8 cellular contexts compared by ENCODE assay signal in the genomic region with DNA sequence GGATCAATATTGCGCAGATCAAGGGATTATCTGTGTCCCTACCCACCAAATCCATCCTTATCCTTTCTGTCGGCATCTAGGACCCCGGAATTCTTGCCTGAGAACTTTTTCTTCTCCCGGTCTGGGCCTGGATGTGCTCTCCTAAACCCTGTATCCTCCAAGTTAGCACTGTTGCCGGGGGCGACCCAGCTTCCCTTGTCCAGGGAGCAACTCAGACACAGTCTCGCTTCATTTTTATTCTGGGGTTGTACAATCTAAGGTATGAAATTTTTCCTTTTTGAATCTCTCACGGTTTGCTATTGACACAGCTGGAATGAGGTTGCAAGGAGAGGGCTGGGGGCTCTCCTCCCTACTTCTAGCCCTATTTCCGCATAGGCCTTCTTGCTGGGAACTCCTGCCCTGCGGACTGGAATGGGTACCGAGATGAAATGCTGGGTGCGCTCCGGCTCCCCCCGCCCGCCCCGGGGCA. TPM values are rescaled to one million over a fixed set of nuclear protein-coding genes. Genes with fewer than 3 reads are reported as not detected.
DNase-seq lines count a peak whose midpoint lies in the region; ATAC-seq and TF ChIP-seq lines count a peak whose summit lies in the region.

No MANE protein-coding gene starts in this region.

- intact Hi-C loops in adrenal gland (cut with DNase I): loop anchor here in 1 of 2 donors (5.0 kb wide), 1 partner anchor 52 kb away; no protein-coding TSS in a partner anchor
- intact Hi-C loops in left lung (cut with DNase I): no loop called here
- intact Hi-C loops in thyroid gland (cut with DNase I): loop anchor here (10.0 kb wide), 1 partner anchor 54 kb away; the partner anchor contains the start of gene TEP1

- H3K9me3 ChIP-seq in BE2C (no peaks in the 10 kb centered on the region), adrenal gland (replicated peaks in 1 of 3) (no peaks in the 10 kb centered on the region), left lung (no peaks in the 10 kb centered on the region), thyroid gland (no peaks in the 10 kb centered on the region)

- TF ChIP-seq POLR2A in adrenal gland (IDR thresholded peaks at IDR 0.05) (no peak), thyroid gland (IDR thresholded peaks at IDR 0.05) (no peak)

- TF ChIP-seq CTCF in BE2C (IDR thresholded peaks at IDR 0.05; ENCODE audit: low read depth, low read length) (no peak), adrenal gland (IDR thresholded peaks at IDR 0.05) (no peak), left lung (IDR thresholded peaks at IDR 0.05) (no peak), thyroid gland (IDR thresholded peaks at IDR 0.05) (no peak)

- 29 to 47% (median 36%) methylated on average over 11 to 16 of the region's 16 CpGs for WGBS in adrenal gland, 4 donors
- 33 to 56% methylated on average over 9 to 15 of the region's 16 CpGs for WGBS in thyroid gland, 2 donors

- H3K4me1 ChIP-seq in BE2C (no peaks in the 10 kb centered on the region), adrenal gland (replicated peaks in 1 of 2) (peaks cover 8 to 15% of the 10 kb centered on the region in 2 donors), left lung (peaks cover 0 to 37% of the 10 kb centered on the region in 2 donors), thyroid gland (peaks cover 10 to 13% of the 10 kb centered on the region in 2 donors)

- H3K27ac ChIP-seq in adrenal gland: peak overlapping the region in 4 of 5 donors; percentile 86 to 93 (median 86)
- H3K27ac ChIP-seq in left lung: peak overlapping the region; percentile 83 to 92
- peak overlapping the region; percentile 84 to 96 (median 86) for H3K27ac ChIP-seq in thyroid gland

- H3K4me3 ChIP-seq in BE2C (ENCODE audit: low read depth, low read length) (peak overlapping the region; percentile 99), H7 (ENCODE audit: insufficient read depth, low read depth, low read length) (peak overlapping the region; percentile 94), adrenal gland (peak overlapping the region in 2 of 4 donors; percentile 75 to 77), left lung (peak overlapping the region; percentile 61 to 76), thyroid gland (replicated peaks in 1 of 3) (peak overlapping the region in 2 of 3 donors; percentile 80 to 86)

- H3K27me3 ChIP-seq in BE2C (no peaks in the 10 kb centered on the region), H7 (ENCODE audit: control insufficient read depth, insufficient read depth, low read length) (no peaks in the 10 kb centered on the region), adrenal gland (no peaks in the 10 kb centered on the region), left lung (no peaks in the 10 kb centered on the region), thyroid gland (no peaks in the 10 kb centered on the region)

- DNase-seq in BE2C (peak; percentile 39), H7 (no peak), adrenal gland (peak in 2 of 7 donors; percentile 4 to 56), left lung (peak in 1 of 2 donors; percentile 85), thyroid gland (peak in 1 of 2 donors; percentile 20)

- ATAC-seq in left lung (peak; percentile 1), GM21576 (IDR thresholded peaks at IDR 0.05; ENCODE audit: unreplicated experiment) (no peak), HG03108 (IDR thresholded peaks at IDR 0.05; ENCODE audit: unreplicated experiment) (no peak), GM19395 (IDR thresholded peaks at IDR 0.05; ENCODE audit: unreplicated experiment) (no peak)

- H3K36me3 ChIP-seq in BE2C (peaks cover 22% of the 10 kb centered on the region), H7 (replicated peaks; ENCODE audit: control insufficient read depth, insufficient read depth, low read length) (peaks cover 8% of the 10 kb centered on the region), adrenal gland (replicated peaks in 1 of 2) (peaks cover 0 to 14% of the 10 kb centered on the region in 2 donors), left lung (peaks cover 0 to 21% of the 10 kb centered on the region in 2 donors), thyroid gland (peaks cover 0 to 2% of the 10 kb centered on the region in 2 donors)

RNA-seq across cellular contexts. Expression of gene PNP, which starts 0.4 kb away (rescaled TPM):
- 161 TPM for polyA plus RNA-seq in BE2C (2012; ENCODE audit: insufficient read depth, insufficient read length, low read depth)
- total RNA-seq in H7 (2014; rRNA removed; shearing (Covaris generic)): 244 and 255 TPM in 2 replicates
- total RNA-seq in adrenal gland (10 to 100 TPM in 6 of 8 donors, 1 to 10 TPM in 2; 5.4 to 57.5 (median 17.0) TPM), left lung (10 to 100 TPM; 37.6 to 84.8 TPM), thyroid gland (10 to 100 TPM; 13.9 to 29.3 (median 18.7) TPM)
- 100 to 1,000 TPM in 1 of 3 donors, 10 to 100 TPM in 2; 14.3 to 101 (median 25.6) TPM for polyA plus RNA-seq in adrenal gland

RNA-seq across cellular contexts. Expression of gene PIP4P1, which starts 7.6 kb away (rescaled TPM):
- 69.3 TPM for polyA plus RNA-seq in BE2C (2012; ENCODE audit: insufficient read depth, insufficient read length, low read depth)
- 33.6 and 36.1 TPM in 2 replicates for total RNA-seq in H7 (2014; rRNA removed; shearing (Covaris generic))
- 10 to 100 TPM; 10.6 to 60.1 (median 25.6) TPM for total RNA-seq in adrenal gland
- 10 to 100 TPM; 31.9 to 37.6 (median 36.3) TPM for polyA plus RNA-seq in adrenal gland
- 10 to 100 TPM; 24.9 to 40.3 TPM for total RNA-seq in left lung
- 10 to 100 TPM; 15.4 to 29.1 (median 23.1) TPM for total RNA-seq in thyroid gland

RNA-seq across cellular contexts. Expression of gene APEX1, which starts 13.8 kb away (rescaled TPM):
- 420 TPM for polyA plus RNA-seq in BE2C (2012; ENCODE audit: insufficient read depth, insufficient read length, low read depth)
- 87.1 and 106 TPM in 2 replicates for total RNA-seq in H7 (2014; rRNA removed; shearing (Covaris generic))
- total RNA-seq in adrenal gland: 100 to 1,000 TPM; 147 to 206 (median 166) TPM
- 100 to 1,000 TPM in 2 of 3 donors, 10 to 100 TPM in 1; 94.1 to 304 (median 125) TPM for polyA plus RNA-seq in adrenal gland
- total RNA-seq in left lung: 100 to 1,000 TPM; 115 to 138 TPM
- 100 to 1,000 TPM; 133 to 179 (median 142) TPM for total RNA-seq in thyroid gland

RNA-seq across cellular contexts. Expression of gene OSGEP, which starts 14.2 kb away (rescaled TPM):
- 64.7 TPM for polyA plus RNA-seq in BE2C (2012; ENCODE audit: insufficient read depth, insufficient read length, low read depth)
- 58.4 and 62.6 TPM in 2 replicates for total RNA-seq in H7 (2014; rRNA removed; shearing (Covaris generic))
- total RNA-seq in adrenal gland: 10 to 100 TPM; 25.0 to 57.2 (median 33.7) TPM
- polyA plus RNA-seq in adrenal gland: 100 to 1,000 TPM in 2 of 3 donors, 10 to 100 TPM in 1; 31.8 to 102 (median 102) TPM
- 10 to 100 TPM; 29.0 to 37.9 TPM for total RNA-seq in left lung
- total RNA-seq in thyroid gland: 10 to 100 TPM; 56.7 to 88.8 (median 75.0) TPM

RNA-seq across cellular contexts. Expression of gene KLHL33, which starts 32.8 kb away (rescaled TPM):
- polyA plus RNA-seq in BE2C (2012; ENCODE audit: insufficient read depth, insufficient read length, low read depth): 0.08 TPM
- total RNA-seq in H7 (2014; rRNA removed; shearing (Covaris generic)): 0.28 TPM in 1 of 2 replicates, not detected in the other
- total RNA-seq in adrenal gland: under 1 TPM in 7 of 8 donors, not detected in 1; 0.18 to 0.95 (median 0.41) TPM
- under 1 TPM; 0.13 to 0.64 (median 0.17) TPM for polyA plus RNA-seq in adrenal gland
- total RNA-seq in left lung: under 1 TPM; 0.20 to 0.31 TPM
- 1 to 10 TPM in 1 of 4 donors, under 1 TPM in 3; 0.27 to 2.0 (median 0.36) TPM for total RNA-seq in thyroid gland
